In the genomic region with DNA sequence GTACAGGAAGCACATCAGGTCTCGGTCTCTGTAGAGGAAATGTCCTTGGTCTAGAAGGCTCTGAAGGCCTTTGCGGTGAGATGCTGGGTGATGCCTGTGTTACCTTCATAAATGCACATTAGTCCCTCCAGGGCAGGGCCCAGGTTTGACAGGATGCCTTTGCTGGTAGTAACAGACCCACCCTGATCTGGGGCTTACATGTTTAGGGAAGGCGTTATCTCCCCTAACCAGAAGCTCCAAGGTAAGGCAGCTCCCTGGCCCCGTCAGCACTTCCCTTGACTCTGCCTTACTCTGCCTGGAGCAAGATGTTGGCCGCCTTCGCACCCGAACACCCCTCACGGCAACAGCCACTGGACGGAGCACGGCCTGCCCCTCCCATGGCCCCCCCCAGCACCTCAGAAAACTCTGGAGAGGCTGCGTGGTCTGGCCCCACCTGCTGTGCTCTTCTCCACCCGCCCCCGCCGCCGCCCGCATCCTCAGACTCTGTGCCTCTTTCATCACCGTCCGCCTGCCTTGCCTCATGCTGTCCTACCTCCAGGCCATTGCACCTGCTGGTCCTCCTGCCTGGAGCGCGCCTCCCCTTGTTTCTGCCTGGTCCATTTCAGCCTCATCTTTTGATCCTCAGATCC, we compare ENCODE assay signal across 1 cellular context.
TF ChIP-seq lines count a peak whose summit lies in the region.

No MANE protein-coding gene starts in this region.

TF ChIP-seq in K562, 482 proteins besides CTCF, POLR2A, EP300 and RAD21 (continued from another document and continues in another):
- TF ChIP-seq, protein P1, sequence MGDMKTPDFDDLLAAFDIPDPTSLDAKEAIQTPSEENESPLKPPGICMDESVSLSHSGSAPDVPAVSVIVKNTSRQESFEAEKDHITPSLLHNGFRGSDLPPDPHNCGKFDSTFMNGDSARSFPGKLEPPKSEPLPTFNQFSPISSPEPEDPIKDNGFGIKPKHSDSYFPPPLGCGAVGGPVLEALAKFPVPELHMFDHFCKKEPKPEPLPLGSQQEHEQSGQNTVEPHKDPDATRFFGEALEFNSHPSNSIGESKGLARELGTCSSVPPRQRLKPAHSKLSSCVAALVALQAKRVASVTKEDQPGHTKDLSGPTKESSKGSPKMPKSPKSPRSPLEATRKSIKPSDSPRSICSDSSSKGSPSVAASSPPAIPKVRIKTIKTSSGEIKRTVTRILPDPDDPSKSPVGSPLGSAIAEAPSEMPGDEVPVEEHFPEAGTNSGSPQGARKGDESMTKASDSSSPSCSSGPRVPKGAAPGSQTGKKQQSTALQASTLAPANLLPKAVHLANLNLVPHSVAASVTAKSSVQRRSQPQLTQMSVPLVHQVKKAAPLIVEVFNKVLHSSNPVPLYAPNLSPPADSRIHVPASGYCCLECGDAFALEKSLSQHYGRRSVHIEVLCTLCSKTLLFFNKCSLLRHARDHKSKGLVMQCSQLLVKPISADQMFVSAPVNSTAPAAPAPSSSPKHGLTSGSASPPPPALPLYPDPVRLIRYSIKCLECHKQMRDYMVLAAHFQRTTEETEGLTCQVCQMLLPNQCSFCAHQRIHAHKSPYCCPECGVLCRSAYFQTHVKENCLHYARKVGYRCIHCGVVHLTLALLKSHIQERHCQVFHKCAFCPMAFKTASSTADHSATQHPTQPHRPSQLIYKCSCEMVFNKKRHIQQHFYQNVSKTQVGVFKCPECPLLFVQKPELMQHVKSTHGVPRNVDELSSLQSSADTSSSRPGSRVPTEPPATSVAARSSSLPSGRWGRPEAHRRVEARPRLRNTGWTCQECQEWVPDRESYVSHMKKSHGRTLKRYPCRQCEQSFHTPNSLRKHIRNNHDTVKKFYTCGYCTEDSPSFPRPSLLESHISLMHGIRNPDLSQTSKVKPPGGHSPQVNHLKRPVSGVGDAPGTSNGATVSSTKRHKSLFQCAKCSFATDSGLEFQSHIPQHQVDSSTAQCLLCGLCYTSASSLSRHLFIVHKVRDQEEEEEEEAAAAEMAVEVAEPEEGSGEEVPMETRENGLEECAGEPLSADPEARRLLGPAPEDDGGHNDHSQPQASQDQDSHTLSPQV (IDR thresholded peaks at IDR 0.05), result peak; percentile 56
- TF ChIP-seq HNRNPK (IDR thresholded peaks at IDR 0.05; ENCODE audit: low read depth, low read length, poor library complexity, severe bottlenecking) (no peak), TOE1 (IDR thresholded peaks at IDR 0.05; ENCODE audit: borderline replicate concordance) (peak; percentile 39; the same call in 1 of the 2 replicates), TOE1 (CRISPR knock-in tag; IDR thresholded peaks at IDR 0.05; ENCODE audit: borderline replicate concordance, low read depth) (no peak), ZBTB8A (IDR thresholded peaks at IDR 0.05; ENCODE audit: partially characterized antibody) (no peak), BRF1 (IDR thresholded peaks at IDR 0.05; ENCODE audit: borderline replicate concordance, extremely low read depth, insufficient read length) (no peak), AFF4 (CRISPR knock-in tag; IDR thresholded peaks at IDR 0.05) (no peak), ZNF518B (CRISPR knock-in tag; IDR thresholded peaks at IDR 0.05) (no peak), USF1 (CRISPR knock-in tag; IDR thresholded peaks at IDR 0.05) (peak; percentile 29), ILK (tag; IDR thresholded peaks at IDR 0.05; ENCODE audit: borderline replicate concordance, low read depth) (no peak), BHLHE40 (IDR thresholded peaks at IDR 0.05; ENCODE audit: low read length) (no peak), DEAF1 (CRISPR knock-in tag; IDR thresholded peaks at IDR 0.05) (no peak), TRIM24 (IDR thresholded peaks at IDR 0.05) (peak; percentile 6 to 33; a peak in 3 of 4 replicates), EP400 (IDR thresholded peaks at IDR 0.05) (peak; percentile 74), ZNF184 (CRISPR knock-in tag; IDR thresholded peaks at IDR 0.05) (no peak), MAFK (IDR thresholded peaks at IDR 0.05; ENCODE audit: low read length) (peak; percentile 6; the same call in 1 of the 2 replicates), CEBPZ (IDR thresholded peaks at IDR 0.05; ENCODE audit: borderline replicate concordance, low read depth, low read length) (no peak), RB1 (IDR thresholded peaks at IDR 0.05; ENCODE audit: low read depth) (no peak)
- TF ChIP-seq, protein P2, sequence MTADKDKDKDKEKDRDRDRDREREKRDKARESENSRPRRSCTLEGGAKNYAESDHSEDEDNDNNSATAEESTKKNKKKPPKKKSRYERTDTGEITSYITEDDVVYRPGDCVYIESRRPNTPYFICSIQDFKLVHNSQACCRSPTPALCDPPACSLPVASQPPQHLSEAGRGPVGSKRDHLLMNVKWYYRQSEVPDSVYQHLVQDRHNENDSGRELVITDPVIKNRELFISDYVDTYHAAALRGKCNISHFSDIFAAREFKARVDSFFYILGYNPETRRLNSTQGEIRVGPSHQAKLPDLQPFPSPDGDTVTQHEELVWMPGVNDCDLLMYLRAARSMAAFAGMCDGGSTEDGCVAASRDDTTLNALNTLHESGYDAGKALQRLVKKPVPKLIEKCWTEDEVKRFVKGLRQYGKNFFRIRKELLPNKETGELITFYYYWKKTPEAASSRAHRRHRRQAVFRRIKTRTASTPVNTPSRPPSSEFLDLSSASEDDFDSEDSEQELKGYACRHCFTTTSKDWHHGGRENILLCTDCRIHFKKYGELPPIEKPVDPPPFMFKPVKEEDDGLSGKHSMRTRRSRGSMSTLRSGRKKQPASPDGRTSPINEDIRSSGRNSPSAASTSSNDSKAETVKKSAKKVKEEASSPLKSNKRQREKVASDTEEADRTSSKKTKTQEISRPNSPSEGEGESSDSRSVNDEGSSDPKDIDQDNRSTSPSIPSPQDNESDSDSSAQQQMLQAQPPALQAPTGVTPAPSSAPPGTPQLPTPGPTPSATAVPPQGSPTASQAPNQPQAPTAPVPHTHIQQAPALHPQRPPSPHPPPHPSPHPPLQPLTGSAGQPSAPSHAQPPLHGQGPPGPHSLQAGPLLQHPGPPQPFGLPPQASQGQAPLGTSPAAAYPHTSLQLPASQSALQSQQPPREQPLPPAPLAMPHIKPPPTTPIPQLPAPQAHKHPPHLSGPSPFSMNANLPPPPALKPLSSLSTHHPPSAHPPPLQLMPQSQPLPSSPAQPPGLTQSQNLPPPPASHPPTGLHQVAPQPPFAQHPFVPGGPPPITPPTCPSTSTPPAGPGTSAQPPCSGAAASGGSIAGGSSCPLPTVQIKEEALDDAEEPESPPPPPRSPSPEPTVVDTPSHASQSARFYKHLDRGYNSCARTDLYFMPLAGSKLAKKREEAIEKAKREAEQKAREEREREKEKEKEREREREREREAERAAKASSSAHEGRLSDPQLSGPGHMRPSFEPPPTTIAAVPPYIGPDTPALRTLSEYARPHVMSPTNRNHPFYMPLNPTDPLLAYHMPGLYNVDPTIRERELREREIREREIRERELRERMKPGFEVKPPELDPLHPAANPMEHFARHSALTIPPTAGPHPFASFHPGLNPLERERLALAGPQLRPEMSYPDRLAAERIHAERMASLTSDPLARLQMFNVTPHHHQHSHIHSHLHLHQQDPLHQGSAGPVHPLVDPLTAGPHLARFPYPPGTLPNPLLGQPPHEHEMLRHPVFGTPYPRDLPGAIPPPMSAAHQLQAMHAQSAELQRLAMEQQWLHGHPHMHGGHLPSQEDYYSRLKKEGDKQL (CRISPR knock-in tag; IDR thresholded peaks at IDR 0.05; ENCODE audit: borderline replicate concordance), result no peak
- TF ChIP-seq, protein P3, sequence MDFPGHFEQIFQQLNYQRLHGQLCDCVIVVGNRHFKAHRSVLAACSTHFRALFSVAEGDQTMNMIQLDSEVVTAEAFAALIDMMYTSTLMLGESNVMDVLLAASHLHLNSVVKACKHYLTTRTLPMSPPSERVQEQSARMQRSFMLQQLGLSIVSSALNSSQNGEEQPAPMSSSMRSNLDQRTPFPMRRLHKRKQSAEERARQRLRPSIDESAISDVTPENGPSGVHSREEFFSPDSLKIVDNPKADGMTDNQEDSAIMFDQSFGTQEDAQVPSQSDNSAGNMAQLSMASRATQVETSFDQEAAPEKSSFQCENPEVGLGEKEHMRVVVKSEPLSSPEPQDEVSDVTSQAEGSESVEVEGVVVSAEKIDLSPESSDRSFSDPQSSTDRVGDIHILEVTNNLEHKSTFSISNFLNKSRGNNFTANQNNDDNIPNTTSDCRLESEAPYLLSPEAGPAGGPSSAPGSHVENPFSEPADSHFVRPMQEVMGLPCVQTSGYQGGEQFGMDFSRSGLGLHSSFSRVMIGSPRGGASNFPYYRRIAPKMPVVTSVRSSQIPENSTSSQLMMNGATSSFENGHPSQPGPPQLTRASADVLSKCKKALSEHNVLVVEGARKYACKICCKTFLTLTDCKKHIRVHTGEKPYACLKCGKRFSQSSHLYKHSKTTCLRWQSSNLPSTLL (IDR thresholded peaks at IDR 0.05), result no peak
